Comparison of ENCODE assay signal across 16 cellular contexts in the genomic region with DNA sequence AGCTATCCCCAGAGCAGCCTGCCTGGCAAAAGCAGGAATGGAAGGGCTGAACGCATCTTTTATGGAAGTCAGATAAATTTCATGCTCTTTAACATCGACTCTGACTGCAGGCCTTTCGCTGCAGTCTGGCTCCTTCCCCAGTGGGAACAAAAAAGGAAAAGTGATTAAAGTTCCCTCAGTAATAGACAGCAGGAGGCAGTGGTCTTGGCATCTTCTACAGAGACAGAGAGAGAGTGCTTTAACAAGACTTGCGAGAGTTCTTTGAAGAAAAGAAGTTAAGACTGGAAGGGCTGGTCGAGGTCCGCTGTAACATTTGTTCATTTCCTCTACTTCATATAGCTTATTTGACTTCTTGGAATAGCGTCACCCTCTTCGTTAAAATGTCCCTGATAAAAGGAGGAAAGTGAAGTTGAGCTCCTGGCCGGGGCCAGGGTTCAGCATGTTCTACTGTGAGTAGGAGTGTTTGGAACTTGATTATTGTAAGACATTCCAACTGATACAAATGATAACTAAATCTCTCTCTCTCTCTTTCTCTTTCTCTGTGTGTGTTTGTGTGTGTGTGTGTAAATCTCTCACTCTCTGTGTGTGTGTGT.
DNase-seq lines count a peak whose midpoint lies in the region; ATAC-seq and TF ChIP-seq lines count a peak whose summit lies in the region.
"Had no signal": no experiment of that assay in that cellular context is flagged by ENCODE, and none has a peak within 500 bp of the region (broad histone marks: within the 10 kb centered on the region; RNA-seq: fewer than 3 reads in every experiment).

No MANE protein-coding gene starts in this region.

- H3K4me1 ChIP-seq in fibroblast of lung (ENCODE audit: control insufficient read depth, extremely low read depth, insufficient read depth, low read length): peaks cover 8% of the 10 kb centered on the region
- peaks cover 36% of the 10 kb centered on the region for H3K4me1 ChIP-seq in muscle layer of colon (ENCODE audit: insufficient read depth, low read length)
- H3K4me1 ChIP-seq in tibial nerve: peaks cover 0 to 24% (median 9%) of the 10 kb centered on the region in 4 donors

- peaks cover 4% of the 10 kb centered on the region for H3K9me3 Mint-ChIP-seq in glutamatergic neuron (ENCODE audit: unreplicated experiment)
- no peaks in the 10 kb centered on the region for H3K9me3 Mint-ChIP-seq in stimulated activated effector memory CD8-positive, alpha-beta T cell treated with anti-CD3 and anti-CD28 coated beads, Interleukin-12 subunit alpha, Interleukin-12 subunit beta, amount 100 ng/mL, for 72 hours
- H3K9me3 Mint-ChIP-seq: activated T-cell treated with anti-CD3 and anti-CD28 coated beads, Interleukin-2, amount 50 U/mL, for 4 hours; CD8-positive, alpha-beta T cell; stimulated activated naive CD8-positive, alpha-beta T cell treated with anti-CD3 and anti-CD28 coated beads, Interleukin-15, Interleukin-2, amounts not matched to agents 100 ng/mL and 50 ng/mL, for 24 hours had no signal

- H3K27me3 ChIP-seq in fibroblast of lung (ENCODE audit: control insufficient read depth, insufficient read depth, low read length): no peaks in the 10 kb centered on the region
- H3K27me3 ChIP-seq in muscle layer of colon (ENCODE audit: control insufficient read depth in 1 of 2, insufficient read depth in 2 of 2, low read length in 2 of 2): no peaks in the 10 kb centered on the region
- no peaks in the 10 kb centered on the region for H3K27me3 ChIP-seq in tibial nerve
- H3K27me3 ChIP-seq: adrenal gland had no signal

- no peaks in the 10 kb centered on the region for H3K9me3 ChIP-seq in fibroblast of lung (ENCODE audit: control insufficient read depth, insufficient read depth, low read depth, low read length)
- no peaks in the 10 kb centered on the region for H3K9me3 ChIP-seq in muscle layer of colon (ENCODE audit: low read length)
- no peaks in the 10 kb centered on the region for H3K9me3 ChIP-seq in tibial nerve
- H3K9me3 ChIP-seq: adrenal gland had no signal

- H3K36me3 Mint-ChIP-seq in glutamatergic neuron (ENCODE audit: unreplicated experiment): no peaks in the 10 kb centered on the region
- H3K36me3 Mint-ChIP-seq in stimulated activated effector memory CD8-positive, alpha-beta T cell treated with anti-CD3 and anti-CD28 coated beads, Interleukin-12 subunit alpha, Interleukin-12 subunit beta, amount 100 ng/mL, for 72 hours: no peaks in the 10 kb centered on the region
- H3K36me3 Mint-ChIP-seq: CD8-positive, alpha-beta T cell had no signal

- H3K9ac ChIP-seq in fibroblast of lung (ENCODE audit: insufficient read depth, low read length) (no peak overlapping the region), muscle layer of colon (ENCODE audit: low read length) (peak overlapping the region; percentile 27)

- H3K4me3 ChIP-seq in fibroblast of lung (replicated peaks in 1 of 4; ENCODE audit: control extremely low read depth in 1 of 4, insufficient read depth in 1 of 4, low read depth in 3 of 4, low read length in 4 of 4) (no peak overlapping the region), muscle layer of colon (ENCODE audit: low read depth in 1 of 2, low read length in 2 of 2) (peak overlapping the region in 1 of 2 donors; percentile 52), tibial nerve (peak overlapping the region in 2 of 4 donors; percentile 0 to 27)

- ATAC-seq in stimulated activated effector memory CD8-positive, alpha-beta T cell treated with anti-CD3 and anti-CD28 coated beads, Interleukin-12 subunit alpha, Interleukin-12 subunit beta, amount 100 ng/mL, for 72 hours: no peak
- ATAC-seq: activated CD4-positive, alpha-beta T cell treated with anti-CD3 and anti-CD28 coated beads for 36 hours; activated T-cell treated with anti-CD3 and anti-CD28 coated beads, Interleukin-2, amount 50 U/mL, for 4 hours; CD8-positive, alpha-beta T cell had no signal

- H2AFZ ChIP-seq in fibroblast of lung (ENCODE audit: low read length): peak overlapping the region; percentile 24

- H3K4me2 ChIP-seq in fibroblast of lung (ENCODE audit: extremely low read depth, insufficient read depth, low read length): peak overlapping the region; percentile 60

- TF ChIP-seq CTCF in fibroblast of lung (conservative IDR thresholded peaks at IDR 0.05 in 1 of 2, IDR thresholded peaks at IDR 0.05 in 1 of 2; ENCODE audit: low read depth in 1 of 2, low read length in 2 of 2) (peak in 1 of 2 donors; percentile 23), tibial nerve (IDR thresholded peaks at IDR 0.05) (no peak), glutamatergic neuron (IDR thresholded peaks at IDR 0.05; ENCODE audit: partially characterized antibody, unreplicated experiment) (no peak)

- TF ChIP-seq POLR2A in tibial nerve (IDR thresholded peaks at IDR 0.05): no peak

- DNase-seq in amniotic epithelial cell (ENCODE audit: low read depth) (peak; percentile 39), fibroblast of lung (ENCODE audit: low read depth in 2 of 2) (peak; percentile 23 to 36), tibial nerve (ENCODE audit: low spot score in 2 of 2) (no peak), activated T-cell treated with anti-CD3 and anti-CD28 coated beads for 4 hours (no peak), glutamatergic neuron (no peak)
- no peak for DNase-seq in stimulated activated effector memory CD8-positive, alpha-beta T cell treated with anti-CD3 and anti-CD28 coated beads, Interleukin-12 subunit alpha, Interleukin-12 subunit beta, amount 100 ng/mL, for 72 hours (ENCODE audit: low spot score in 2 of 2)
- DNase-seq: activated CD4-positive, alpha-beta T cell treated with anti-CD3 and anti-CD28 coated beads for 36 hours; activated T-cell treated with anti-CD3 and anti-CD28 coated beads, Interleukin-2, amount 50 U/mL, for 4 hours; adrenal gland; CD8-positive, alpha-beta T cell; effector memory CD4-positive, alpha-beta T cell; GF-D8; NCI-H1105; NCI-H2227 treated with DMSO at 0.1 percent for 48 hours had no signal

- H3K4me3 Mint-ChIP-seq in glutamatergic neuron (ENCODE audit: unreplicated experiment): no peak overlapping the region
- H3K4me3 Mint-ChIP-seq in stimulated activated effector memory CD8-positive, alpha-beta T cell treated with anti-CD3 and anti-CD28 coated beads, Interleukin-12 subunit alpha, Interleukin-12 subunit beta, amount 100 ng/mL, for 72 hours: no peak overlapping the region
- H3K4me3 Mint-ChIP-seq: activated CD4-positive, alpha-beta T cell treated with anti-CD3 and anti-CD28 coated beads for 36 hours; activated T-cell treated with anti-CD3 and anti-CD28 coated beads, Interleukin-2, amount 50 U/mL, for 4 hours; CD8-positive, alpha-beta T cell; stimulated activated naive CD8-positive, alpha-beta T cell treated with anti-CD3 and anti-CD28 coated beads, Interleukin-15, Interleukin-2, amounts not matched to agents 100 ng/mL and 50 ng/mL, for 24 hours had no signal

- no peak for TF ChIP-seq EP300 in tibial nerve (IDR thresholded peaks at IDR 0.05)

- no peaks in the 10 kb centered on the region for H4K20me1 ChIP-seq in fibroblast of lung (ENCODE audit: control insufficient read depth, extremely low read depth, insufficient read depth, low read length)

- H3K36me3 ChIP-seq in fibroblast of lung (ENCODE audit: control insufficient read depth, insufficient read depth, low read length) (no peaks in the 10 kb centered on the region), muscle layer of colon (ENCODE audit: insufficient read depth, low read length) (no peaks in the 10 kb centered on the region), tibial nerve (no peaks in the 10 kb centered on the region)
- H3K36me3 ChIP-seq: adrenal gland had no signal

- H3K27me3 Mint-ChIP-seq in glutamatergic neuron (ENCODE audit: unreplicated experiment): no peaks in the 10 kb centered on the region

- no peaks in the 10 kb centered on the region for H3K79me2 ChIP-seq in fibroblast of lung (ENCODE audit: control insufficient read depth, insufficient read depth, low read length)

- peaks cover 17% of the 10 kb centered on the region for H3K4me1 Mint-ChIP-seq in glutamatergic neuron (ENCODE audit: low read depth, unreplicated experiment)
- no peaks in the 10 kb centered on the region for H3K4me1 Mint-ChIP-seq in stimulated activated effector memory CD8-positive, alpha-beta T cell treated with anti-CD3 and anti-CD28 coated beads, Interleukin-12 subunit alpha, Interleukin-12 subunit beta, amount 100 ng/mL, for 72 hours
- H3K4me1 Mint-ChIP-seq: activated CD4-positive, alpha-beta T cell treated with anti-CD3 and anti-CD28 coated beads for 36 hours had no signal

- H3K27ac ChIP-seq in fibroblast of lung (ENCODE audit: insufficient read depth, low read length) (no peak overlapping the region), muscle layer of colon (ENCODE audit: low read depth, low read length) (peak overlapping the region; percentile 79), tibial nerve (peak overlapping the region in 3 of 4 donors; percentile 49 to 65 (median 49))

- no peak overlapping the region for H3K27ac Mint-ChIP-seq in glutamatergic neuron (ENCODE audit: unreplicated experiment)
- H3K27ac Mint-ChIP-seq in stimulated activated effector memory CD8-positive, alpha-beta T cell treated with anti-CD3 and anti-CD28 coated beads, Interleukin-12 subunit alpha, Interleukin-12 subunit beta, amount 100 ng/mL, for 72 hours: no peak overlapping the region
- H3K27ac Mint-ChIP-seq: activated CD4-positive, alpha-beta T cell treated with anti-CD3 and anti-CD28 coated beads for 36 hours; CD8-positive, alpha-beta T cell; stimulated activated naive CD8-positive, alpha-beta T cell treated with anti-CD3 and anti-CD28 coated beads, Interleukin-15, Interleukin-2, amounts not matched to agents 100 ng/mL and 50 ng/mL, for 24 hours had no signal

- WGBS in tibial nerve, 2 donors: 49 to 55% methylated on average over 9 of the region's 9 CpGs

Comparison
In these comparisons a context has a peak if more than half of its experiments do, and no peak if none do; other contexts are left out.
1. DNase-seq: peak in amniotic epithelial cell (single experiment) and fibroblast of lung (2 of 2); none in tibial nerve (0 of 2), activated T-cell treated with anti-CD3 and anti-CD28 coated beads for 4 hours (single experiment), glutamatergic neuron (single experiment) and stimulated activated effector memory CD8-positive, alpha-beta T cell treated with anti-CD3 and anti-CD28 coated beads, Interleukin-12 subunit alpha, Interleukin-12 subunit beta, amount 100 ng/mL, for 72 hours (0 of 2).